30 cellular contexts compared by ENCODE assay signal in genomic region chr15:58398643-58399042, GRCh38. TPM values are rescaled to one million over a fixed set of nuclear protein-coding genes. Genes with fewer than 3 reads are reported as not detected.
"Had no signal": no experiment of that assay in that cellular context is flagged by ENCODE, and none has a peak within 500 bp of the region (broad histone marks: within the 10 kb centered on the region; RNA-seq: fewer than 3 reads in every experiment).

No MANE protein-coding gene starts in this region.

- H3K36me3 ChIP-seq: ascending aorta, SJCRH30 had no signal

- H3K4me3 ChIP-seq: ascending aorta, body of pancreas, SJCRH30 had no signal

- H3K27me3 ChIP-seq: ascending aorta, body of pancreas, SJCRH30 had no signal

- DNase-seq: activated CD4-positive, alpha-beta T cell treated with anti-CD3 and anti-CD28 coated beads for 48 hours; activated CD4-positive, alpha-beta T cell treated with anti-CD3 and anti-CD28 coated beads, Interleukin-2, amount 50 U/mL, for 4 hours; activated CD8-positive, alpha-beta memory T cell treated with anti-CD3 and anti-CD28 coated beads, Interleukin-2, amount 50 U/mL, for 48 hours; activated CD8-positive, alpha-beta T cell treated with anti-CD3 and anti-CD28 coated beads, Interleukin-2, amount 10 ng/mL, durations not matched to agents 7 days and 5 days; activated naive CD4-positive, alpha-beta T cell; activated naive CD8-positive, alpha-beta T cell treated with anti-CD3 and anti-CD28 coated beads, Interleukin-2, amount 50 U/mL, for 24 hours; activated T-cell treated with anti-CD3 and anti-CD28 coated beads, Interleukin-2, amount 50 U/mL, for 1 hour; amniotic stem cell; body of pancreas; central memory CD4-positive, alpha-beta T cell; MM.1S; NCI-H1105 treated with DMSO at 0.1 percent for 48 hours; NCI-H1436 treated with DMSO at 0.1 percent for 48 hours; NCI-H187; NCI-H2081; NCI-H510A treated with DMSO at 0.1 percent for 48 hours; NCI-H748 treated with DMSO at 0.1 percent for 48 hours; OCI-M1; Right ventricle myocardium superior; RPMI8226; SJCRH30; SK-N-SH; T-helper 1 cell had no signal

- H3K4me2 ChIP-seq: KMS-11, SK-N-SH had no signal

- H3K27ac Mint-ChIP-seq: activated CD8-positive, alpha-beta T cell treated with anti-CD3 and anti-CD28 coated beads, Interleukin-2, amount 10 ng/mL, durations not matched to agents 7 days and 5 days; activated naive CD4-positive, alpha-beta T cell treated with anti-CD3 and anti-CD28 coated beads, Interleukin-2, amount 50 U/mL, for 72 hours; activated naive CD8-positive, alpha-beta T cell treated with anti-CD3 and anti-CD28 coated beads, Interleukin-2, amount 50 U/mL, for 24 hours had no signal

- H3K9me3 Mint-ChIP-seq: activated naive CD4-positive, alpha-beta T cell treated with anti-CD3 and anti-CD28 coated beads, Interleukin-2, amount 50 U/mL, for 72 hours; activated naive CD8-positive, alpha-beta T cell treated with anti-CD3 and anti-CD28 coated beads, Interleukin-2, amount 50 U/mL, for 24 hours had no signal

- H3K4me3 Mint-ChIP-seq: activated CD8-positive, alpha-beta T cell treated with anti-CD3 and anti-CD28 coated beads, Interleukin-2, amount 10 ng/mL, durations not matched to agents 7 days and 5 days; activated naive CD8-positive, alpha-beta T cell treated with anti-CD3 and anti-CD28 coated beads, Interleukin-2, amount 50 U/mL, for 24 hours had no signal

- H3K4me1 Mint-ChIP-seq: activated naive CD8-positive, alpha-beta T cell treated with anti-CD3 and anti-CD28 coated beads, Interleukin-2, amount 50 U/mL, for 24 hours had no signal

- H3K4me1 ChIP-seq: ascending aorta, body of pancreas, SJCRH30 had no signal

- H3K27me3 Mint-ChIP-seq: activated naive CD8-positive, alpha-beta T cell treated with anti-CD3 and anti-CD28 coated beads, Interleukin-2, amount 50 U/mL, for 24 hours had no signal

- H3K9ac ChIP-seq: KMS-11, SK-N-SH had no signal

- ATAC-seq: activated CD4-positive, CD25-positive, alpha-beta regulatory T cell treated with anti-CD3 and anti-CD28 coated beads, Interleukin-2, amount 50 U/mL, for 24 hours; activated CD8-positive, alpha-beta T cell treated with anti-CD3 and anti-CD28 coated beads, Interleukin-2, amount 10 ng/mL, durations not matched to agents 7 days and 5 days; activated naive CD4-positive, alpha-beta T cell treated with anti-CD3 and anti-CD28 coated beads, Interleukin-2, amount 50 U/mL, for 72 hours; activated naive CD8-positive, alpha-beta T cell treated with anti-CD3 and anti-CD28 coated beads, Interleukin-2, amount 50 U/mL, for 24 hours; body of pancreas; Panc1 had no signal

- H3K27ac ChIP-seq: ascending aorta, body of pancreas, KMS-11, SJCRH30, VCaP had no signal

- H3K9me3 ChIP-seq: ascending aorta, body of pancreas, SJCRH30, SK-N-SH had no signal

- H3K36me3 Mint-ChIP-seq: activated naive CD4-positive, alpha-beta T cell treated with anti-CD3 and anti-CD28 coated beads, Interleukin-2, amount 50 U/mL, for 72 hours had no signal

RNA-seq across cellular contexts. Expression of gene LIPC, which starts 33.1 kb away (rescaled TPM):
- total RNA-seq: ascending aorta, chondrocyte had no signal
- polyA plus RNA-seq: SK-N-SH had no signal
